Comparison of ENCODE assay signal across 1 cellular context in the genomic region with DNA sequence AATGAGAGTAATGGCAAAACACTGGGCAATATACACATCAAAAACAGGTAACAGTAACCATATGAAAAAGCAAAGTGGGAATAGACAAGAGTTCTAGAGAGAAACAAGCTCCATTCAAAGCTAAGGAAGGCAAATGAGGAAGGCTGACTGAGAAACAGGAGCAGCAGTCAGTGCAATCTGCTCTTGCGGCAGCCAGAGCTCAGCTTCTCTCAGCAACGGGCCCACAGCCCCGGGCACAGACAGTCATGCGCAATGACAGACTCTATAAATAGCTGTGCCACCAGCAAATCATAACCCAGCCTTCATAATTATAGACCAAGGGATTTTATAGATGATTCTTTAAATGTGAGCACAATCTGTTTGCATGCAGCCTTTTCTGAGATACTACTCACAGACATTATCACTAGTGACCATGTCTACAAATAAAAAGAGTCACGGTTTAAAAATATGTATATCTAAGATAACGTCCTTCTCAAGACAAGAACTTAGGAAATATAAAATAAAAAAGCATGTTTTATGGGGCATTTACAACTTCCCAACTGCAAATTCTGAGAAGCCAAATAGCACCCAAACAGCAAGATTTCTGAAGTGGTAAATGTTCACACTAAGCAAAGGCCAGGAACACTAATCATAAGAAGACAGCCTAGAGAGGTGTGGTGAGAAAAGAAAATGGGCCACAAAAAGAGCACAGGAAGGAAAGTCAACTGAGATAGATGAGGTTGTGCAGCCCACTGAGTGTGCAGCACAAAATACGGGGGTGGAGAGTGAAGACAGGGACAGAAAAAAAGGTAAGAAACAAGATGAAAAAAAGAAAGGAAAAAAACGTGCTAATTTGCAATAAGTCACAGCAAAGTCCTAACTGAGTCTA.
TF ChIP-seq lines count a peak whose summit lies in the region.

No MANE protein-coding gene starts in this region.

TF ChIP-seq in HEK293, 187 proteins besides CTCF, POLR2A, EP300 and RAD21 (continued from another document):
- TF ChIP-seq PRDM10 (tag by site-specific recombination; IDR thresholded peaks at IDR 0.05): no peak
- TF ChIP-seq FEZF1 (tag by site-specific recombination; IDR thresholded peaks at IDR 0.05): peak; percentile 45; the same call in 1 of the 2 replicates
- peak; percentile 77 for TF ChIP-seq SP7 (tag by site-specific recombination; IDR thresholded peaks at IDR 0.05)
- TF ChIP-seq ZBTB49 (tag by site-specific recombination; IDR thresholded peaks at IDR 0.05; ENCODE audit: low read depth): no peak
- peak; percentile 65; the same call in 1 of the 2 replicates for TF ChIP-seq ZNF18 (tag by site-specific recombination; IDR thresholded peaks at IDR 0.05)
- TF ChIP-seq, protein P1, sequence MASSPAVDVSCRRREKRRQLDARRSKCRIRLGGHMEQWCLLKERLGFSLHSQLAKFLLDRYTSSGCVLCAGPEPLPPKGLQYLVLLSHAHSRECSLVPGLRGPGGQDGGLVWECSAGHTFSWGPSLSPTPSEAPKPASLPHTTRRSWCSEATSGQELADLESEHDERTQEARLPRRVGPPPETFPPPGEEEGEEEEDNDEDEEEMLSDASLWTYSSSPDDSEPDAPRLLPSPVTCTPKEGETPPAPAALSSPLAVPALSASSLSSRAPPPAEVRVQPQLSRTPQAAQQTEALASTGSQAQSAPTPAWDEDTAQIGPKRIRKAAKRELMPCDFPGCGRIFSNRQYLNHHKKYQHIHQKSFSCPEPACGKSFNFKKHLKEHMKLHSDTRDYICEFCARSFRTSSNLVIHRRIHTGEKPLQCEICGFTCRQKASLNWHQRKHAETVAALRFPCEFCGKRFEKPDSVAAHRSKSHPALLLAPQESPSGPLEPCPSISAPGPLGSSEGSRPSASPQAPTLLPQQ (tag by site-specific recombination; IDR thresholded peaks at IDR 0.05): peak; percentile 79; the same call in 1 of the 2 replicates
- no peak for TF ChIP-seq ZNF274 (IDR thresholded peaks at IDR 0.05; ENCODE audit: low read length)
- no peak for TF ChIP-seq ZNF274 (tag by site-specific recombination; IDR thresholded peaks at IDR 0.05; ENCODE audit: borderline replicate concordance)
- peak; percentile 92 for TF ChIP-seq ZNF664 (tag by site-specific recombination; IDR thresholded peaks at IDR 0.05)
- TF ChIP-seq, protein P2, sequence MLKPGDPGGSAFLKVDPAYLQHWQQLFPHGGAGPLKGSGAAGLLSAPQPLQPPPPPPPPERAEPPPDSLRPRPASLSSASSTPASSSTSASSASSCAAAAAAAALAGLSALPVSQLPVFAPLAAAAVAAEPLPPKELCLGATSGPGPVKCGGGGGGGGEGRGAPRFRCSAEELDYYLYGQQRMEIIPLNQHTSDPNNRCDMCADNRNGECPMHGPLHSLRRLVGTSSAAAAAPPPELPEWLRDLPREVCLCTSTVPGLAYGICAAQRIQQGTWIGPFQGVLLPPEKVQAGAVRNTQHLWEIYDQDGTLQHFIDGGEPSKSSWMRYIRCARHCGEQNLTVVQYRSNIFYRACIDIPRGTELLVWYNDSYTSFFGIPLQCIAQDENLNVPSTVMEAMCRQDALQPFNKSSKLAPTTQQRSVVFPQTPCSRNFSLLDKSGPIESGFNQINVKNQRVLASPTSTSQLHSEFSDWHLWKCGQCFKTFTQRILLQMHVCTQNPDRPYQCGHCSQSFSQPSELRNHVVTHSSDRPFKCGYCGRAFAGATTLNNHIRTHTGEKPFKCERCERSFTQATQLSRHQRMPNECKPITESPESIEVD (tag by site-specific recombination; IDR thresholded peaks at IDR 0.05): 0 out of 2 replicates have a peak, but pooled peaks have one; percentile 9
- peak; percentile 70; the same call in 1 of the 2 replicates for TF ChIP-seq ZFP69B (tag by site-specific recombination; IDR thresholded peaks at IDR 0.05)
- TF ChIP-seq, protein P3, sequence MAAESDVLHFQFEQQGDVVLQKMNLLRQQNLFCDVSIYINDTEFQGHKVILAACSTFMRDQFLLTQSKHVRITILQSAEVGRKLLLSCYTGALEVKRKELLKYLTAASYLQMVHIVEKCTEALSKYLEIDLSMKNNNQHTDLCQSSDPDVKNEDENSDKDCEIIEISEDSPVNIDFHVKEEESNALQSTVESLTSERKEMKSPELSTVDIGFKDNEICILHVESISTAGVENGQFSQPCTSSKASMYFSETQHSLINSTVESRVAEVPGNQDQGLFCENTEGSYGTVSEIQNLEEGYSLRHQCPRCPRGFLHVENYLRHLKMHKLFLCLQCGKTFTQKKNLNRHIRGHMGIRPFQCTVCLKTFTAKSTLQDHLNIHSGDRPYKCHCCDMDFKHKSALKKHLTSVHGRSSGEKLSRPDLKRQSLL (tag by site-specific recombination; IDR thresholded peaks at IDR 0.05): no peak
- TF ChIP-seq ZNF791 (tag by site-specific recombination; IDR thresholded peaks at IDR 0.05): no peak
- TF ChIP-seq, protein P4, sequence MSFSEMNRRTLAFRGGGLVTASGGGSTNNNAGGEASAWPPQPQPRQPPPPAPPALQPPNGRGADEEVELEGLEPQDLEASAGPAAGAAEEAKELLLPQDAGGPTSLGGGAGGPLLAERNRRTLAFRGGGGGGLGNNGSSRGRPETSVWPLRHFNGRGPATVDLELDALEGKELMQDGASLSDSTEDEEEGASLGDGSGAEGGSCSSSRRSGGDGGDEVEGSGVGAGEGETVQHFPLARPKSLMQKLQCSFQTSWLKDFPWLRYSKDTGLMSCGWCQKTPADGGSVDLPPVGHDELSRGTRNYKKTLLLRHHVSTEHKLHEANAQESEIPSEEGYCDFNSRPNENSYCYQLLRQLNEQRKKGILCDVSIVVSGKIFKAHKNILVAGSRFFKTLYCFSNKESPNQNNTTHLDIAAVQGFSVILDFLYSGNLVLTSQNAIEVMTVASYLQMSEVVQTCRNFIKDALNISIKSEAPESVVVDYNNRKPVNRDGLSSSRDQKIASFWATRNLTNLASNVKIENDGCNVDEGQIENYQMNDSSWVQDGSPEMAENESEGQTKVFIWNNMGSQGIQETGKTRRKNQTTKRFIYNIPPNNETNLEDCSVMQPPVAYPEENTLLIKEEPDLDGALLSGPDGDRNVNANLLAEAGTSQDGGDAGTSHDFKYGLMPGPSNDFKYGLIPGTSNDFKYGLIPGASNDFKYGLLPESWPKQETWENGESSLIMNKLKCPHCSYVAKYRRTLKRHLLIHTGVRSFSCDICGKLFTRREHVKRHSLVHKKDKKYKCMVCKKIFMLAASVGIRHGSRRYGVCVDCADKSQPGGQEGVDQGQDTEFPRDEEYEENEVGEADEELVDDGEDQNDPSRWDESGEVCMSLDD (tag by site-specific recombination; IDR thresholded peaks at IDR 0.05): no peak
